7 cellular contexts compared by ENCODE assay signal in the genomic region with DNA sequence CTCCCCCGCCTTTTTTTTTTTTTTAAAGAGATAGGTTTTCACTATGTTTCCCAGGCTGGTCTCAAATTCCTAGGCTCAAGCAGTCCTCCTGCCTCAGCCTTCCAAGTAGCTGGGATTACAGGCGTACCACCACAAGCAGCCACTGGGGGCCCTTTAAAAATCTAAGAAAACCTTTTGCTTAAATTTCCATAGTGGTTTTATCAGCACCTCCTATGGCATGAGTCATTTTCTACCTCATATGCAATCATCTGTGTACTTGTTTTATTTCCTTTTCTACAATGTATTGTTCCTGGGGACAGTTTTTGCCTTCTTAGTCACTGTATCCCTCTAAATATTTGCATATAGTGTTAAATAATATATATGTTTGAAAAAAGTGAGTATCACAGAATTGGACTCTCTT.
A peak's percentile ranks its signal among the peaks of the same experiment; 100 is the strongest.
DNase-seq lines count a peak whose midpoint lies in the region; ATAC-seq and TF ChIP-seq lines count a peak whose summit lies in the region.

No MANE protein-coding gene starts in this region.

- peak; percentile 36 for TF ChIP-seq CTCF in VCaP (conservative IDR thresholded peaks at IDR 0.05)

- ATAC-seq in GM18508 (IDR thresholded peaks at IDR 0.05; ENCODE audit: insufficient read depth, unreplicated experiment) (peak; percentile 32), HG03469 (IDR thresholded peaks at IDR 0.05; ENCODE audit: unreplicated experiment) (no peak)

- DNase-seq in HuH-7 (ENCODE audit: low spot score), result peak; percentile 20
- peak; percentile 66 for DNase-seq in epithelial cell of prostate (ENCODE audit: low read depth, low spot score)
- peak; percentile 67 for DNase-seq in stimulated activated CD4-positive, alpha-beta T cell treated with anti-CD3 and anti-CD28 coated beads, Interleukin-15, amount 100 ng/mL, for 24 hours
- no peak for DNase-seq in NCI-H1930 (lab: John Stamatoyannopoulos, UW)

- H3K27ac ChIP-seq in VCaP (no peak overlapping the region), epithelial cell of prostate (peak overlapping the region; percentile 59)

Comparison
In these comparisons a context has a peak if more than half of its experiments do, and no peak if none do; other contexts are left out.
1. DNase-seq: peak in HuH-7 (single experiment), epithelial cell of prostate (single experiment) and stimulated activated CD4-positive, alpha-beta T cell treated with anti-CD3 and anti-CD28 coated beads, Interleukin-15, amount 100 ng/mL, for 24 hours (single experiment); none in NCI-H1930 (0 of 2).